ENCODE assay signal across 19 cellular contexts in genomic region chr14:92088494-92088893, GRCh38. TPM values are rescaled to one million over a fixed set of nuclear protein-coding genes. Genes with fewer than 3 reads are reported as not detected.
DNase-seq lines count a peak whose midpoint lies in the region; ATAC-seq and TF ChIP-seq lines count a peak whose summit lies in the region.
"Had no signal": no experiment of that assay in that cellular context is flagged by ENCODE, and none has a peak within 500 bp of the region (broad histone marks: within the 10 kb centered on the region; RNA-seq: fewer than 3 reads in every experiment).

No MANE protein-coding gene starts in this region.

- H3K9me3 Mint-ChIP-seq in activated naive CD8-positive, alpha-beta T cell treated with anti-CD3 and anti-CD28 coated beads for 36 hours, result no peaks in the 10 kb centered on the region
- no peaks in the 10 kb centered on the region for H3K9me3 Mint-ChIP-seq in activated naive CD8-positive, alpha-beta T cell treated with anti-CD3 and anti-CD28 coated beads, Interleukin-2, amount 50 U/mL, for 24 hours
- no peaks in the 10 kb centered on the region for H3K9me3 Mint-ChIP-seq in endothelial cell (ENCODE audit: unreplicated experiment)
- H3K9me3 Mint-ChIP-seq: CD4-positive, alpha-beta T cell; CD8-positive, alpha-beta T cell had no signal

- TF ChIP-seq CTCF in C4-2B (conservative IDR thresholded peaks at IDR 0.05) (no peak), endothelial cell (IDR thresholded peaks at IDR 0.05; ENCODE audit: unreplicated experiment) (no peak)

- peak overlapping the region; percentile 76 for H3K27ac ChIP-seq in C4-2B
- H3K27ac ChIP-seq: 22Rv1, A549, BLaER1 had no signal

- no peak for DNase-seq in activated naive CD8-positive, alpha-beta T cell treated with anti-CD3 and anti-CD28 coated beads for 36 hours
- no peak for DNase-seq in activated naive CD8-positive, alpha-beta T cell treated with anti-CD3 and anti-CD28 coated beads, Interleukin-2, amount 50 U/mL, for 24 hours
- DNase-seq in T-helper 17 cell, result no peak
- no peak for DNase-seq in endothelial cell (ENCODE audit: low spot score)
- no peak for DNase-seq in NCI-H2171 (lab: John Stamatoyannopoulos, UW)
- DNase-seq in HuH-7.5 (ENCODE audit: low spot score), result no peak
- DNase-seq: BE2C; C1 segment of cervical spinal cord; Caco-2; Calu3; CD4-positive, alpha-beta T cell; CD8-positive, alpha-beta T cell; DMS79 treated with DMSO at 0.1 percent for 48 hours; GF-D8 had no signal

- H3K27me3 Mint-ChIP-seq in activated naive CD8-positive, alpha-beta T cell treated with anti-CD3 and anti-CD28 coated beads for 36 hours, result no peaks in the 10 kb centered on the region
- no peaks in the 10 kb centered on the region for H3K27me3 Mint-ChIP-seq in activated naive CD8-positive, alpha-beta T cell treated with anti-CD3 and anti-CD28 coated beads, Interleukin-2, amount 50 U/mL, for 24 hours
- H3K27me3 Mint-ChIP-seq in T-helper 17 cell (no peaks in the 10 kb centered on the region), endothelial cell (ENCODE audit: unreplicated experiment) (peaks cover 1% of the 10 kb centered on the region)
- H3K27me3 Mint-ChIP-seq: CD4-positive, alpha-beta T cell had no signal

- ATAC-seq in activated naive CD8-positive, alpha-beta T cell treated with anti-CD3 and anti-CD28 coated beads, Interleukin-2, amount 50 U/mL, for 24 hours, result no peak
- ATAC-seq in T-helper 17 cell (no peak), HG02885 (IDR thresholded peaks at IDR 0.05; ENCODE audit: poor library complexity, unreplicated experiment) (no peak)
- ATAC-seq: A549; CD8-positive, alpha-beta T cell had no signal

- no peaks in the 10 kb centered on the region for H3K9me3 ChIP-seq in T-helper 17 cell (ENCODE audit: control insufficient read depth, low read length, poor library complexity, severe bottlenecking)
- H3K9me3 ChIP-seq: A549, BE2C, BLaER1, Caco-2 had no signal

- H3K4me3 Mint-ChIP-seq in activated naive CD8-positive, alpha-beta T cell treated with anti-CD3 and anti-CD28 coated beads for 36 hours, result no peak overlapping the region
- H3K4me3 Mint-ChIP-seq in activated naive CD8-positive, alpha-beta T cell treated with anti-CD3 and anti-CD28 coated beads, Interleukin-2, amount 50 U/mL, for 24 hours, result no peak overlapping the region
- no peak overlapping the region for H3K4me3 Mint-ChIP-seq in T-helper 17 cell
- H3K4me3 Mint-ChIP-seq in endothelial cell (ENCODE audit: unreplicated experiment), result peak overlapping the region; percentile 63
- H3K4me3 Mint-ChIP-seq: CD4-positive, alpha-beta T cell; CD8-positive, alpha-beta T cell had no signal

- H3K4me1 Mint-ChIP-seq in activated naive CD8-positive, alpha-beta T cell treated with anti-CD3 and anti-CD28 coated beads for 36 hours, result peaks cover 1% of the 10 kb centered on the region
- H3K4me1 Mint-ChIP-seq in activated naive CD8-positive, alpha-beta T cell treated with anti-CD3 and anti-CD28 coated beads, Interleukin-2, amount 50 U/mL, for 24 hours, result no peaks in the 10 kb centered on the region
- H3K4me1 Mint-ChIP-seq in T-helper 17 cell, result peaks cover 4% of the 10 kb centered on the region
- no peaks in the 10 kb centered on the region for H3K4me1 Mint-ChIP-seq in endothelial cell (ENCODE audit: unreplicated experiment)

- peaks cover 17% of the 10 kb centered on the region for H3K36me3 Mint-ChIP-seq in activated naive CD8-positive, alpha-beta T cell treated with anti-CD3 and anti-CD28 coated beads for 36 hours
- peaks cover 24% of the 10 kb centered on the region for H3K36me3 Mint-ChIP-seq in activated naive CD8-positive, alpha-beta T cell treated with anti-CD3 and anti-CD28 coated beads, Interleukin-2, amount 50 U/mL, for 24 hours (ENCODE audit: low read depth)
- H3K36me3 Mint-ChIP-seq in T-helper 17 cell (ENCODE audit: low read depth) (peaks cover 16% of the 10 kb centered on the region), endothelial cell (ENCODE audit: low read depth, unreplicated experiment) (peaks cover 26% of the 10 kb centered on the region)

- H3K27ac Mint-ChIP-seq in activated naive CD8-positive, alpha-beta T cell treated with anti-CD3 and anti-CD28 coated beads for 36 hours, result peak overlapping the region; percentile 49
- H3K27ac Mint-ChIP-seq in activated naive CD8-positive, alpha-beta T cell treated with anti-CD3 and anti-CD28 coated beads, Interleukin-2, amount 50 U/mL, for 24 hours, result no peak overlapping the region
- H3K27ac Mint-ChIP-seq in T-helper 17 cell (peak overlapping the region; percentile 37), endothelial cell (ENCODE audit: unreplicated experiment) (peak overlapping the region; percentile 51)
- H3K27ac Mint-ChIP-seq: CD4-positive, alpha-beta T cell; CD8-positive, alpha-beta T cell had no signal

RNA-seq across cellular contexts. Expression of gene ATXN3, which starts 17.9 kb away (rescaled TPM):
- total RNA-seq in activated naive CD8-positive, alpha-beta T cell treated with anti-CD3 and anti-CD28 coated beads for 36 hours, result 10 to 100 TPM; 30.3 to 30.5 TPM
- total RNA-seq in T-helper 17 cell (10 to 100 TPM; 28.0 to 31.2 TPM), endothelial cell (ENCODE audit: unreplicated experiment) (32.7 TPM)

RNA-seq across cellular contexts. Expression of gene NDUFB1, which starts 33.0 kb away (rescaled TPM):
- total RNA-seq in activated naive CD8-positive, alpha-beta T cell treated with anti-CD3 and anti-CD28 coated beads for 36 hours, result 100 to 1,000 TPM; 100 to 105 TPM
- total RNA-seq in T-helper 17 cell (10 to 100 TPM; 48.6 to 53.8 TPM), endothelial cell (ENCODE audit: unreplicated experiment) (117 TPM)

RNA-seq across cellular contexts. Expression of gene CPSF2, which starts 33.3 kb away (rescaled TPM):
- 100 to 1,000 TPM; 121 to 123 TPM for total RNA-seq in activated naive CD8-positive, alpha-beta T cell treated with anti-CD3 and anti-CD28 coated beads for 36 hours
- 10 to 100 TPM; 26.4 to 28.0 TPM for total RNA-seq in T-helper 17 cell
- total RNA-seq in endothelial cell (ENCODE audit: unreplicated experiment), result 80.3 TPM

RNA-seq across cellular contexts. Expression of gene TRIP11, which starts 48.6 kb away (rescaled TPM):
- total RNA-seq in activated naive CD8-positive, alpha-beta T cell treated with anti-CD3 and anti-CD28 coated beads for 36 hours, result 10 to 100 TPM; 29.9 to 30.0 TPM
- total RNA-seq in T-helper 17 cell, result 10 to 100 TPM; 44.2 to 45.1 TPM
- total RNA-seq in endothelial cell (ENCODE audit: unreplicated experiment), result 46.8 TPM
